Comparison of ENCODE assay signal across 24 cellular contexts in genomic region chr20:12573428-12573827, GRCh38.
"Had no signal": no experiment of that assay in that cellular context is flagged by ENCODE, and none has a peak within 500 bp of the region (broad histone marks: within the 10 kb centered on the region; RNA-seq: fewer than 3 reads in every experiment).

No MANE protein-coding gene starts in this region.

- H3K4me3 ChIP-seq: K562, SK-N-MC had no signal

- DNase-seq: activated B cell treated with CpG ODN at 0.5 μM for 24 hours; activated CD4-positive, alpha-beta T cell treated with anti-CD3 and anti-CD28 coated beads for 1 hour; activated CD4-positive, alpha-beta T cell treated with anti-CD3 and anti-CD28 coated beads, Interleukin-2, amount 10 ng/mL, durations not matched to agents 24 days and 14 days; activated CD4-positive, alpha-beta T cell treated with anti-CD3 and anti-CD28 coated beads, Interleukin-2, amount 50 U/mL, for 48 hours; activated CD8-positive, alpha-beta memory T cell treated with anti-CD3 and anti-CD28 coated beads, Interleukin-2, amount 10 ng/mL, durations not matched to agents 7 days and 5 days; activated effector memory CD4-positive, alpha-beta T cell treated with Interleukin-2 at 50 U/mL for 16 hours; activated naive CD4-positive, alpha-beta T cell; activated naive CD8-positive, alpha-beta T cell treated with anti-CD3 and anti-CD28 coated beads, Interleukin-2, amount 50 U/mL, for 24 hours; activated T-cell treated with anti-CD3 and anti-CD28 coated beads, Interleukin-2, amount 50 U/mL, for 24 hours; amniotic stem cell; Kasumi-1; NCI-H1105 treated with DMSO at 0.1 percent for 48 hours; NCI-H1436 treated with DMSO at 0.1 percent for 48 hours; NCI-H187 treated with DMSO at 0.1 percent for 48 hours; NCI-H2081 treated with DMSO at 0.1 percent for 48 hours; NCI-H446; NCI-H524; SIG-M5; T-cell; T-helper 2 cell; T1000 had no signal

- ATAC-seq: activated CD8-positive, alpha-beta memory T cell treated with anti-CD3 and anti-CD28 coated beads, Interleukin-2, amount 10 ng/mL, durations not matched to agents 7 days and 5 days; activated naive CD4-positive, alpha-beta T cell treated with anti-CD3 and anti-CD28 coated beads, Interleukin-2, amount 50 U/mL, for 72 hours; activated naive CD8-positive, alpha-beta T cell treated with anti-CD3 and anti-CD28 coated beads, Interleukin-2, amount 50 U/mL, for 24 hours; K562; T-cell had no signal

- H3K27ac ChIP-seq: SK-N-MC had no signal
